Comparison of ENCODE assay signal across 28 cellular contexts in the genomic region with DNA sequence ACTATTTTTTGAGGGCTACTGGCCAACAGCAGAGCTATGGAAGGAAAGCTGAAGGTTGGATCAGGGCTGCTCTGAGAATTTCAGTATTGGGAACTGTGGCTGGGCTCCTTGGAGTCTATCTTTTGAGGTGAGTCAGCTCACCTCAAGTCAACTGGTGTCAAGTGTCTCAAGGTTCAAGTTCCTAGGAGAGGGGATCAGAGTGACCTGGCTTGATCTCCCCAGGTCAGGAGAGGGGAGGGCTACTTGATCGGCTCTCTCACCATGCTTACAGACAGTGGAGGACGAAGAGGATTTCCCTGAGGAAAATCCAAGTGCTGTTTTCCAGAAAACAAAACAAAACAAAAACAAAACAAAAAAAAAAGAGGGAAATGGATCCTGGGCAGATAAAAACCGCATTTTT.
"Had no signal": no experiment of that assay in that cellular context is flagged by ENCODE, and none has a peak within 500 bp of the region (broad histone marks: within the 10 kb centered on the region; RNA-seq: fewer than 3 reads in every experiment).

No MANE protein-coding gene starts in this region.

- H3K36me3 ChIP-seq: neural progenitor cell, ovary, right lobe of liver, sigmoid colon, stomach, thoracic aorta, thyroid gland, tibial nerve, upper lobe of left lung, vagina had no signal

- H3K9me3 ChIP-seq: ovary, psoas muscle, right lobe of liver, sigmoid colon, stomach, thoracic aorta, thyroid gland, tibial nerve, upper lobe of left lung, vagina had no signal

- H3K4me2 ChIP-seq: neural progenitor cell had no signal

- H3K4me3 Mint-ChIP-seq: natural killer cell; nephron; neural progenitor cell; stimulated activated effector memory CD8-positive, alpha-beta T cell treated with anti-CD3 and anti-CD28 coated beads, Interleukin-12 subunit alpha, Interleukin-12 subunit beta, amount 100 ng/mL, for 72 hours; stimulated activated naive B cell treated with anti-CD40 and anti-IgM and Interleukin-4, amounts not matched to agents 10 μg/mL and 1 μg/mL and 100 μg/mL, for 72 hours; stimulated activated naive CD8-positive, alpha-beta T cell treated with anti-CD3 and anti-CD28 coated beads, Interleukin-15, Interleukin-2, amounts not matched to agents 100 ng/mL and 50 ng/mL, for 24 hours had no signal

- H3K4me1 Mint-ChIP-seq: natural killer cell; nephron; neural progenitor cell; stimulated activated effector memory CD8-positive, alpha-beta T cell treated with anti-CD3 and anti-CD28 coated beads, Interleukin-12 subunit alpha, Interleukin-12 subunit beta, amount 100 ng/mL, for 72 hours; stimulated activated naive B cell treated with anti-CD40 and anti-IgM and Interleukin-4, amounts not matched to agents 10 μg/mL and 1 μg/mL and 100 μg/mL, for 72 hours had no signal

- DNase-seq: natural killer cell; occipital lobe; ovary; posterior cingulate gyrus; psoas muscle; right cardiac atrium; right lobe of liver; sigmoid colon; small intestine; stimulated activated CD4-positive, alpha-beta T cell treated with anti-CD3 and anti-CD28 coated beads, Interleukin-15, amount 100 ng/mL, for 24 hours; stimulated activated CD4-positive, alpha-beta T cell treated with anti-CD3 and anti-CD28 coated beads, Interleukin-2, amount 100 ng/mL, for 24 hours; stimulated activated CD4-positive, alpha-beta T cell treated with anti-CD3 and anti-CD28 coated beads, Interleukin-2, amount 100 ng/mL, for 48 hours; stimulated activated CD4-positive, alpha-beta T cell treated with anti-CD3 and anti-CD28 coated beads, Interleukin-4, amount 100 ng/mL, for 24 hours; stimulated activated naive B cell treated with anti-CD40 and anti-IgM and Interleukin-4, amounts not matched to agents 10 μg/mL and 1 μg/mL and 100 μg/mL, for 72 hours; stimulated activated naive CD4-positive, alpha-beta T cell treated with Interleukin-2 at 50 U/mL for 16 hours; stomach; thyroid gland; trophoblast cell; upper lobe of left lung had no signal

- H3K27me3 ChIP-seq: neural progenitor cell, ovary, right lobe of liver, sigmoid colon, stomach, thyroid gland, tibial nerve, upper lobe of left lung, vagina had no signal

- ATAC-seq: natural killer cell; psoas muscle; right cardiac atrium; right lobe of liver; stimulated activated effector memory CD8-positive, alpha-beta T cell treated with anti-CD3 and anti-CD28 coated beads, Interleukin-12 subunit alpha, Interleukin-12 subunit beta, amount 100 ng/mL, for 72 hours; stimulated activated naive B cell treated with anti-CD40 and anti-IgM and Interleukin-4, amounts not matched to agents 10 μg/mL and 1 μg/mL and 100 μg/mL, for 72 hours had no signal

- H3K4me1 ChIP-seq: parathyroid adenoma, psoas muscle, right lobe of liver, stomach, thyroid gland, tibial nerve, upper lobe of left lung, vagina had no signal

- H3K36me3 Mint-ChIP-seq: natural killer cell; neural progenitor cell; stimulated activated effector memory CD8-positive, alpha-beta T cell treated with anti-CD3 and anti-CD28 coated beads, Interleukin-12 subunit alpha, Interleukin-12 subunit beta, amount 100 ng/mL, for 72 hours; stimulated activated naive B cell treated with anti-CD40 and anti-IgM and Interleukin-4, amounts not matched to agents 10 μg/mL and 1 μg/mL and 100 μg/mL, for 72 hours had no signal

- H3K9me3 Mint-ChIP-seq: natural killer cell; nephron; neural progenitor cell; stimulated activated effector memory CD8-positive, alpha-beta T cell treated with anti-CD3 and anti-CD28 coated beads, Interleukin-12 subunit alpha, Interleukin-12 subunit beta, amount 100 ng/mL, for 72 hours; stimulated activated naive B cell treated with anti-CD40 and anti-IgM and Interleukin-4, amounts not matched to agents 10 μg/mL and 1 μg/mL and 100 μg/mL, for 72 hours; stimulated activated naive CD8-positive, alpha-beta T cell treated with anti-CD3 and anti-CD28 coated beads, Interleukin-15, Interleukin-2, amounts not matched to agents 100 ng/mL and 50 ng/mL, for 24 hours had no signal

- H3K27ac ChIP-seq: neural progenitor cell, ovary, parathyroid adenoma, psoas muscle, right lobe of liver, sigmoid colon, stomach, thoracic aorta, thyroid gland, tibial nerve, upper lobe of left lung, vagina had no signal

- H3K4me3 ChIP-seq: neural progenitor cell, ovary, psoas muscle, right lobe of liver, sigmoid colon, stomach, thoracic aorta, thyroid gland, tibial nerve, upper lobe of left lung, vagina had no signal

- H3K27ac Mint-ChIP-seq: natural killer cell; nephron; neural progenitor cell; progenitor cell of endocrine pancreas; stimulated activated effector memory CD8-positive, alpha-beta T cell treated with anti-CD3 and anti-CD28 coated beads, Interleukin-12 subunit alpha, Interleukin-12 subunit beta, amount 100 ng/mL, for 72 hours; stimulated activated naive B cell treated with anti-CD40 and anti-IgM and Interleukin-4, amounts not matched to agents 10 μg/mL and 1 μg/mL and 100 μg/mL, for 72 hours; stimulated activated naive CD8-positive, alpha-beta T cell treated with anti-CD3 and anti-CD28 coated beads, Interleukin-15, Interleukin-2, amounts not matched to agents 100 ng/mL and 50 ng/mL, for 24 hours had no signal

- H2AFZ ChIP-seq: neural progenitor cell, parathyroid adenoma had no signal

- H3K27me3 Mint-ChIP-seq: progenitor cell of endocrine pancreas; stimulated activated naive B cell treated with anti-CD40 and anti-IgM and Interleukin-4, amounts not matched to agents 10 μg/mL and 1 μg/mL and 100 μg/mL, for 72 hours; stimulated activated naive CD8-positive, alpha-beta T cell treated with anti-CD3 and anti-CD28 coated beads, Interleukin-15, Interleukin-2, amounts not matched to agents 100 ng/mL and 50 ng/mL, for 24 hours had no signal

- H3K79me2 ChIP-seq: parathyroid adenoma had no signal
